Comparison of ENCODE assay signal across 7 cellular contexts in genomic region chr5:114261989-114262388, GRCh38.
"Had no signal": no experiment of that assay in that cellular context is flagged by ENCODE, and none has a peak within 500 bp of the region (broad histone marks: within the 10 kb centered on the region; RNA-seq: fewer than 3 reads in every experiment).

No MANE protein-coding gene starts in this region.

- FAIRE-seq: H54 had no signal

- DNase-seq: GOT3, H9, HCEC 1CT, KG1 had no signal

- H3K27ac Mint-ChIP-seq: IgD-negative memory B cell had no signal

- H3K4me1 Mint-ChIP-seq: IgD-negative memory B cell had no signal

- H3K36me3 Mint-ChIP-seq: IgD-negative memory B cell had no signal

- H3K9me3 Mint-ChIP-seq: H9 had no signal

- H3K4me3 Mint-ChIP-seq: H9 had no signal

- H3K27ac ChIP-seq: HL-60 had no signal
